Comparison of ENCODE assay signal across 1 cellular context in genomic region chr20:62861732-62862336, GRCh38.
TF ChIP-seq lines count a peak whose summit lies in the region.

Gene TCFL5 (minus strand): TSS chr20:62861822. CDS start chr20:62861670, 152 bp downstream.

TF ChIP-seq in WTC11, 78 proteins besides CTCF, POLR2A, EP300 and RAD21 (continued from another document):
- peak; percentile 56; the same call in 1 of the 2 replicates for TF ChIP-seq MLX (CRISPR knock-in tag; IDR thresholded peaks at IDR 0.05)
- no peak for TF ChIP-seq ZNF138 (CRISPR knock-in tag; conservative IDR thresholded peaks at IDR 0.05)
- TF ChIP-seq, protein P1, sequence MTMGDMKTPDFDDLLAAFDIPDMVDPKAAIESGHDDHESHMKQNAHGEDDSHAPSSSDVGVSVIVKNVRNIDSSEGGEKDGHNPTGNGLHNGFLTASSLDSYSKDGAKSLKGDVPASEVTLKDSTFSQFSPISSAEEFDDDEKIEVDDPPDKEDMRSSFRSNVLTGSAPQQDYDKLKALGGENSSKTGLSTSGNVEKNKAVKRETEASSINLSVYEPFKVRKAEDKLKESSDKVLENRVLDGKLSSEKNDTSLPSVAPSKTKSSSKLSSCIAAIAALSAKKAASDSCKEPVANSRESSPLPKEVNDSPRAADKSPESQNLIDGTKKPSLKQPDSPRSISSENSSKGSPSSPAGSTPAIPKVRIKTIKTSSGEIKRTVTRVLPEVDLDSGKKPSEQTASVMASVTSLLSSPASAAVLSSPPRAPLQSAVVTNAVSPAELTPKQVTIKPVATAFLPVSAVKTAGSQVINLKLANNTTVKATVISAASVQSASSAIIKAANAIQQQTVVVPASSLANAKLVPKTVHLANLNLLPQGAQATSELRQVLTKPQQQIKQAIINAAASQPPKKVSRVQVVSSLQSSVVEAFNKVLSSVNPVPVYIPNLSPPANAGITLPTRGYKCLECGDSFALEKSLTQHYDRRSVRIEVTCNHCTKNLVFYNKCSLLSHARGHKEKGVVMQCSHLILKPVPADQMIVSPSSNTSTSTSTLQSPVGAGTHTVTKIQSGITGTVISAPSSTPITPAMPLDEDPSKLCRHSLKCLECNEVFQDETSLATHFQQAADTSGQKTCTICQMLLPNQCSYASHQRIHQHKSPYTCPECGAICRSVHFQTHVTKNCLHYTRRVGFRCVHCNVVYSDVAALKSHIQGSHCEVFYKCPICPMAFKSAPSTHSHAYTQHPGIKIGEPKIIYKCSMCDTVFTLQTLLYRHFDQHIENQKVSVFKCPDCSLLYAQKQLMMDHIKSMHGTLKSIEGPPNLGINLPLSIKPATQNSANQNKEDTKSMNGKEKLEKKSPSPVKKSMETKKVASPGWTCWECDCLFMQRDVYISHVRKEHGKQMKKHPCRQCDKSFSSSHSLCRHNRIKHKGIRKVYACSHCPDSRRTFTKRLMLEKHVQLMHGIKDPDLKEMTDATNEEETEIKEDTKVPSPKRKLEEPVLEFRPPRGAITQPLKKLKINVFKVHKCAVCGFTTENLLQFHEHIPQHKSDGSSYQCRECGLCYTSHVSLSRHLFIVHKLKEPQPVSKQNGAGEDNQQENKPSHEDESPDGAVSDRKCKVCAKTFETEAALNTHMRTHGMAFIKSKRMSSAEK (CRISPR knock-in tag; IDR thresholded peaks at IDR 0.05; ENCODE audit: borderline replicate concordance) = no peak
- peak; percentile 96 for TF ChIP-seq ZNF423 (CRISPR knock-in tag; IDR thresholded peaks at IDR 0.05)
- no peak for TF ChIP-seq RELA (CRISPR knock-in tag; IDR thresholded peaks at IDR 0.05; ENCODE audit: borderline replicate concordance)
- TF ChIP-seq, protein P2, sequence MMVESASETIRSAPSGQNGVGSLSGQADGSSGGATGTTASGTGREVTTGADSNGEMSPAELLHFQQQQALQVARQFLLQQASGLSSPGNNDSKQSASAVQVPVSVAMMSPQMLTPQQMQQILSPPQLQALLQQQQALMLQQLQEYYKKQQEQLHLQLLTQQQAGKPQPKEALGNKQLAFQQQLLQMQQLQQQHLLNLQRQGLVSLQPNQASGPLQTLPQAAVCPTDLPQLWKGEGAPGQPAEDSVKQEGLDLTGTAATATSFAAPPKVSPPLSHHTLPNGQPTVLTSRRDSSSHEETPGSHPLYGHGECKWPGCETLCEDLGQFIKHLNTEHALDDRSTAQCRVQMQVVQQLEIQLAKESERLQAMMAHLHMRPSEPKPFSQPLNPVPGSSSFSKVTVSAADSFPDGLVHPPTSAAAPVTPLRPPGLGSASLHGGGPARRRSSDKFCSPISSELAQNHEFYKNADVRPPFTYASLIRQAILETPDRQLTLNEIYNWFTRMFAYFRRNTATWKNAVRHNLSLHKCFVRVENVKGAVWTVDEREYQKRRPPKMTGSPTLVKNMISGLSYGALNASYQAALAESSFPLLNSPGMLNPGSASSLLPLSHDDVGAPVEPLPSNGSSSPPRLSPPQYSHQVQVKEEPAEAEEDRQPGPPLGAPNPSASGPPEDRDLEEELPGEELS (CRISPR knock-in tag; IDR thresholded peaks at IDR 0.05) = no peak; the same call in 1 of the 2 replicates
- TF ChIP-seq, protein P3, sequence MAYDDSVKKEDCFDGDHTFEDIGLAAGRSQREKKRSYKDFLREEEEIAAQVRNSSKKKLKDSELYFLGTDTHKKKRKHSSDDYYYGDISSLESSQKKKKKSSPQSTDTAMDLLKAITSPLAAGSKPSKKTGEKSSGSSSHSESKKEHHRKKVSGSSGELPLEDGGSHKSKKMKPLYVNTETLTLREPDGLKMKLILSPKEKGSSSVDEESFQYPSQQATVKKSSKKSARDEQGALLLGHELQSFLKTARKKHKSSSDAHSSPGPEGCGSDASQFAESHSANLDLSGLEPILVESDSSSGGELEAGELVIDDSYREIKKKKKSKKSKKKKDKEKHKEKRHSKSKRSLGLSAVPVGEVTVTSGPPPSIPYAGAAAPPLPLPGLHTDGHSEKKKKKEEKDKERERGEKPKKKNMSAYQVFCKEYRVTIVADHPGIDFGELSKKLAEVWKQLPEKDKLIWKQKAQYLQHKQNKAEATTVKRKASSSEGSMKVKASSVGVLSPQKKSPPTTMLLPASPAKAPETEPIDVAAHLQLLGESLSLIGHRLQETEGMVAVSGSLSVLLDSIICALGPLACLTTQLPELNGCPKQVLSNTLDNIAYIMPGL (CRISPR knock-in tag; IDR thresholded peaks at IDR 0.05) = peak; percentile 61; the same call in 1 of the 2 replicates
- TF ChIP-seq, protein P4, sequence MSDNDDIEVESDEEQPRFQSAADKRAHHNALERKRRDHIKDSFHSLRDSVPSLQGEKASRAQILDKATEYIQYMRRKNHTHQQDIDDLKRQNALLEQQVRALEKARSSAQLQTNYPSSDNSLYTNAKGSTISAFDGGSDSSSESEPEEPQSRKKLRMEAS (CRISPR knock-in tag; IDR thresholded peaks at IDR 0.05) = peak; percentile 90
